In the genomic region with DNA sequence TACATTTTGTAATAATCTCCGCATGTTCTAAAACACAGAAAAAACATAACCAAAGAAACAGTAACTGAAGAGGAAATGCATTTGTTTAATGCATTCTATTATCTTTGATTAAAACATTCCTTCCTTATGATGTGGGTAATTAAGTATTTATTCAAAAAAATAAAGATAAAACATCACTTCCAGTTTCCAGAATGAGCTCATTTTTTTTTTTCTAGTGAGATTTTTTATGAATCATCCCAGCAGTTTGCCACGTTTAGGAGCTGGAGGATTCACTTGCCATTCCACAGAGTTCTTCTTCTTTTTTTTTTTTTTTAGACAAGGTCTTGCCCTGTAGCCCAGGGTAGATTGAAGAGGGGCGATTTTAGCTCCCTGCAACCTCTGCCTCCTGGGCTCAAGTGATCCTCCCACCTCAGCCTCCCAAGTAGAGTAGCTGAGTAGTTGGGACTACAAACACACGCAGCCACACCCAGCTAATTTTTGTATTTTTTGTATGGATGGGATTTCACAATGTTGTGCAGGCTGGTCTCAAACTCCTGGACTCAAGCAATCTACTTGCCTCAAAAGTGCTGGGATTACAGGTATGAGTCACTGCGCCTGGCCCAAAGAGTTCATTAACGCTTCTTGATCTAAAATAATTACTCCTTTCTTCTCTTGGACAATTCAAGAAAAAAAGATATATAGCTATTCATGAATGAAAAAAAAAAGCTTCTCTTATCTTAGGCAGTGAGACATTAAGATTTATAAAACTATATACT, we compare ENCODE assay signal across 1 cellular context.
TF ChIP-seq lines count a peak whose summit lies in the region.

No MANE protein-coding gene starts in this region.

TF ChIP-seq in HCT116, 20 proteins besides CTCF, POLR2A, EP300 and RAD21 (continued from another document):
- TF ChIP-seq, protein P1, sequence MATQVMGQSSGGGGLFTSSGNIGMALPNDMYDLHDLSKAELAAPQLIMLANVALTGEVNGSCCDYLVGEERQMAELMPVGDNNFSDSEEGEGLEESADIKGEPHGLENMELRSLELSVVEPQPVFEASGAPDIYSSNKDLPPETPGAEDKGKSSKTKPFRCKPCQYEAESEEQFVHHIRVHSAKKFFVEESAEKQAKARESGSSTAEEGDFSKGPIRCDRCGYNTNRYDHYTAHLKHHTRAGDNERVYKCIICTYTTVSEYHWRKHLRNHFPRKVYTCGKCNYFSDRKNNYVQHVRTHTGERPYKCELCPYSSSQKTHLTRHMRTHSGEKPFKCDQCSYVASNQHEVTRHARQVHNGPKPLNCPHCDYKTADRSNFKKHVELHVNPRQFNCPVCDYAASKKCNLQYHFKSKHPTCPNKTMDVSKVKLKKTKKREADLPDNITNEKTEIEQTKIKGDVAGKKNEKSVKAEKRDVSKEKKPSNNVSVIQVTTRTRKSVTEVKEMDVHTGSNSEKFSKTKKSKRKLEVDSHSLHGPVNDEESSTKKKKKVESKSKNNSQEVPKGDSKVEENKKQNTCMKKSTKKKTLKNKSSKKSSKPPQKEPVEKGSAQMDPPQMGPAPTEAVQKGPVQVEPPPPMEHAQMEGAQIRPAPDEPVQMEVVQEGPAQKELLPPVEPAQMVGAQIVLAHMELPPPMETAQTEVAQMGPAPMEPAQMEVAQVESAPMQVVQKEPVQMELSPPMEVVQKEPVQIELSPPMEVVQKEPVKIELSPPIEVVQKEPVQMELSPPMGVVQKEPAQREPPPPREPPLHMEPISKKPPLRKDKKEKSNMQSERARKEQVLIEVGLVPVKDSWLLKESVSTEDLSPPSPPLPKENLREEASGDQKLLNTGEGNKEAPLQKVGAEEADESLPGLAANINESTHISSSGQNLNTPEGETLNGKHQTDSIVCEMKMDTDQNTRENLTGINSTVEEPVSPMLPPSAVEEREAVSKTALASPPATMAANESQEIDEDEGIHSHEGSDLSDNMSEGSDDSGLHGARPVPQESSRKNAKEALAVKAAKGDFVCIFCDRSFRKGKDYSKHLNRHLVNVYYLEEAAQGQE (IDR thresholded peaks at IDR 0.05; ENCODE audit: low read depth): no peak
- TF ChIP-seq SIN3A (IDR thresholded peaks at IDR 0.05; ENCODE audit: low read depth) (no peak), EGR1 (IDR thresholded peaks at IDR 0.05; ENCODE audit: low read depth) (no peak), ELF1 (IDR thresholded peaks at IDR 0.05; ENCODE audit: borderline replicate concordance, low read depth) (no peak), POLR2AphosphoS5 (IDR thresholded peaks at IDR 0.05; ENCODE audit: low read depth, low read length) (no peak), SP1 (IDR thresholded peaks at IDR 0.05; ENCODE audit: low read depth) (no peak), CEBPB (IDR thresholded peaks at IDR 0.05; ENCODE audit: low read depth) (0 out of 2 replicates have a peak, but pooled peaks have one; percentile 5), TCF7L2 (IDR thresholded peaks at IDR 0.05; ENCODE audit: borderline replicate concordance, extremely low read depth, insufficient read depth, insufficient read length) (peak; percentile 85), EZH2 (IDR thresholded peaks at IDR 0.05) (no peak), EZH2phosphoT487 (IDR thresholded peaks at IDR 0.05; ENCODE audit: borderline replicate concordance) (no peak), SRF (IDR thresholded peaks at IDR 0.05; ENCODE audit: low read depth) (no peak)
- TF ChIP-seq, protein P2, sequence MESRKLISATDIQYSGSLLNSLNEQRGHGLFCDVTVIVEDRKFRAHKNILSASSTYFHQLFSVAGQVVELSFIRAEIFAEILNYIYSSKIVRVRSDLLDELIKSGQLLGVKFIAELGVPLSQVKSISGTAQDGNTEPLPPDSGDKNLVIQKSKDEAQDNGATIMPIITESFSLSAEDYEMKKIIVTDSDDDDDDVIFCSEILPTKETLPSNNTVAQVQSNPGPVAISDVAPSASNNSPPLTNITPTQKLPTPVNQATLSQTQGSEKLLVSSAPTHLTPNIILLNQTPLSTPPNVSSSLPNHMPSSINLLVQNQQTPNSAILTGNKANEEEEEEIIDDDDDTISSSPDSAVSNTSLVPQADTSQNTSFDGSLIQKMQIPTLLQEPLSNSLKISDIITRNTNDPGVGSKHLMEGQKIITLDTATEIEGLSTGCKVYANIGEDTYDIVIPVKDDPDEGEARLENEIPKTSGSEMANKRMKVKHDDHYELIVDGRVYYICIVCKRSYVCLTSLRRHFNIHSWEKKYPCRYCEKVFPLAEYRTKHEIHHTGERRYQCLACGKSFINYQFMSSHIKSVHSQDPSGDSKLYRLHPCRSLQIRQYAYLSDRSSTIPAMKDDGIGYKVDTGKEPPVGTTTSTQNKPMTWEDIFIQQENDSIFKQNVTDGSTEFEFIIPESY (IDR thresholded peaks at IDR 0.05; ENCODE audit: extremely low read depth, insufficient replicate concordance, low read length): no peak
